5 cellular contexts compared by ENCODE assay signal in the genomic region with DNA sequence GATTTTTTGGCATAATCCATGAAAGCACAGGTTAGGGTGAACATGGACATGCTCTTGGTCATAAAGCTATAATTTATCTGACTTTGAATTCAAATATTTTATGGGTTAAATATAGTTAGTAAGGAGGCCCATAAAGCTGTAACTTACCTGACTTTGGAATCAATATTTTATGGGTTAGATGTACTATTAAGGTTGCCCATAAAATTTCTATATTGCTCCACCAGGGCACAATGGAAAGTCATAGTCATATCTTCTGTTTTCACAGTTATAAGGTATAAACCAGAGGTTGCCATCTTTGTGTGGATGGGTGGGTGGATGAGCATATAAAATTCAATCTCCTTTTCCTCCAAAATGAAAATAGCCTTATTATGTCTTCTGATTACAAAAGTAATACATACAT.
"Had no signal": no experiment of that assay in that cellular context is flagged by ENCODE, and none has a peak within 500 bp of the region (broad histone marks: within the 10 kb centered on the region; RNA-seq: fewer than 3 reads in every experiment).

No MANE protein-coding gene starts in this region.

- ATAC-seq: HepG2, K562 had no signal

- H3K4me3 ChIP-seq: K562 had no signal

- DNase-seq: IMR-90, KBM-7 had no signal

- H3K27ac ChIP-seq: HL-60 had no signal
